Comparison of ENCODE assay signal across 13 cellular contexts in genomic region chr12:6627598-6627997, GRCh38. TPM values are rescaled to one million over a fixed set of nuclear protein-coding genes. Genes with fewer than 3 reads are reported as not detected.
A peak's percentile ranks its signal among the peaks of the same experiment; 100 is the strongest.
DNase-seq lines count a peak whose midpoint lies in the region; ATAC-seq and TF ChIP-seq lines count a peak whose summit lies in the region.
"Had no signal": no experiment of that assay in that cellular context is flagged by ENCODE, and none has a peak within 500 bp of the region (broad histone marks: within the 10 kb centered on the region; RNA-seq: fewer than 3 reads in every experiment).

No MANE protein-coding gene starts in this region.

- peak overlapping the region; percentile 83 for H3K27ac Mint-ChIP-seq in activated CD8-positive, alpha-beta T cell treated with anti-CD3 and anti-CD28 coated beads, Interleukin-2, amount 10 ng/mL, durations not matched to agents 7 days and 5 days
- no peak overlapping the region for H3K27ac Mint-ChIP-seq in neural progenitor cell

- no peak overlapping the region for H3K4me3 ChIP-seq in neural progenitor cell

- H3K4me2 ChIP-seq in neural progenitor cell = no peak overlapping the region

- peak overlapping the region; percentile 36 for H2AFZ ChIP-seq in neural progenitor cell (replicated peaks)

- no peaks in the 10 kb centered on the region for H3K79me2 ChIP-seq in neural progenitor cell (ENCODE audit: low read depth)

- CTCF ChIA-PET in activated CD8-positive, alpha-beta T cell treated with anti-CD3 and anti-CD28 coated beads, Interleukin-2, amount 10 ng/mL, durations not matched to agents 7 days and 5 days (lab: Charles Lee) = interaction anchor here (0.6 to 3.9 kb wide), 7 partner anchors 8 to 207 kb away, joined by 3 to 24 read pairs (median 3); partner anchors contain the start of gene ZNF384

- no peaks in the 10 kb centered on the region for H3K27me3 ChIP-seq in neural progenitor cell

- H3K27me3 Mint-ChIP-seq in activated CD8-positive, alpha-beta T cell treated with anti-CD3 and anti-CD28 coated beads, Interleukin-2, amount 10 ng/mL, durations not matched to agents 7 days and 5 days (ENCODE audit: low read depth) = no peaks in the 10 kb centered on the region
- peaks cover 14% of the 10 kb centered on the region for H3K27me3 Mint-ChIP-seq in neural progenitor cell (ENCODE audit: insufficient read depth, low read depth)

- H3K36me3 Mint-ChIP-seq in activated CD8-positive, alpha-beta T cell treated with anti-CD3 and anti-CD28 coated beads, Interleukin-2, amount 10 ng/mL, durations not matched to agents 7 days and 5 days (ENCODE audit: low read depth) = peaks cover 7% of the 10 kb centered on the region
- no peaks in the 10 kb centered on the region for H3K36me3 Mint-ChIP-seq in neural progenitor cell

- H4K20me1 ChIP-seq in neural progenitor cell (ENCODE audit: low read depth) = no peaks in the 10 kb centered on the region

- POLR2A ChIA-PET in activated CD8-positive, alpha-beta T cell treated with anti-CD3 and anti-CD28 coated beads, Interleukin-2, amount 10 ng/mL, durations not matched to agents 7 days and 5 days (lab: Charles Lee) = interaction anchor here (0.8 to 2.6 kb wide), 4 partner anchors 16 to 224 kb away, joined by 3 to 7 read pairs (median 4); partner anchors contain the start of genes MLF2, USP5 and ZNF384

- no peaks in the 10 kb centered on the region for H3K9me3 ChIP-seq in neural progenitor cell (ENCODE audit: low read depth)

- H3K9ac ChIP-seq in neural progenitor cell = no peak overlapping the region

- H3F3A ChIP-seq in neural progenitor cell (ENCODE audit: low read depth) = peaks cover 20% of the 10 kb centered on the region

- no peak overlapping the region for H3K27ac ChIP-seq in neural progenitor cell

- peaks cover 46% of the 10 kb centered on the region for H3K4me1 Mint-ChIP-seq in activated CD8-positive, alpha-beta T cell treated with anti-CD3 and anti-CD28 coated beads, Interleukin-2, amount 10 ng/mL, durations not matched to agents 7 days and 5 days (ENCODE audit: low read depth)
- peaks cover 26% of the 10 kb centered on the region for H3K4me1 Mint-ChIP-seq in neural progenitor cell

- H3K36me3 ChIP-seq in neural progenitor cell = no peaks in the 10 kb centered on the region

- peak; percentile 75 for ATAC-seq in activated CD8-positive, alpha-beta T cell treated with anti-CD3 and anti-CD28 coated beads, Interleukin-2, amount 10 ng/mL, durations not matched to agents 7 days and 5 days
- ATAC-seq in HG02852 (IDR thresholded peaks at IDR 0.05; ENCODE audit: unreplicated experiment) = no peak

- peak; percentile 26 for DNase-seq in NCI-H2029 (lab: John Stamatoyannopoulos, UW)
- no peak for DNase-seq in NCI-H2029 treated with DMSO at 0.1 percent for 48 hours (lab: John Stamatoyannopoulos, UW)
- peak; percentile 85 for DNase-seq in NCI-H146 (lab: John Stamatoyannopoulos, UW)
- DNase-seq in activated CD8-positive, alpha-beta T cell treated with anti-CD3 and anti-CD28 coated beads, Interleukin-2, amount 10 ng/mL, durations not matched to agents 7 days and 5 days = peak; percentile 69
- DNase-seq in neural progenitor cell (ENCODE audit: low spot score) = no peak
- no peak for DNase-seq in medulla oblongata (ENCODE audit: extremely low spot score)
- DNase-seq in SK-N-DZ (ENCODE audit: low spot score) = no peak
- DNase-seq: amniotic stem cell, erythroblast, kidney, NCI-H1694 treated with DMSO at 0.1 percent for 48 hours had no signal

- no peaks in the 10 kb centered on the region for H3K9me3 Mint-ChIP-seq in activated CD8-positive, alpha-beta T cell treated with anti-CD3 and anti-CD28 coated beads, Interleukin-2, amount 10 ng/mL, durations not matched to agents 7 days and 5 days (ENCODE audit: insufficient read depth)
- no peaks in the 10 kb centered on the region for H3K9me3 Mint-ChIP-seq in neural progenitor cell

- peak overlapping the region; percentile 78 for H3K4me3 Mint-ChIP-seq in activated CD8-positive, alpha-beta T cell treated with anti-CD3 and anti-CD28 coated beads, Interleukin-2, amount 10 ng/mL, durations not matched to agents 7 days and 5 days
- no peak overlapping the region for H3K4me3 Mint-ChIP-seq in neural progenitor cell

- peaks cover 18% of the 10 kb centered on the region for H3K4me1 ChIP-seq in neural progenitor cell

- no peak for TF ChIP-seq CTCF in neural progenitor cell (IDR thresholded peaks at IDR 0.05)

RNA-seq across cellular contexts. Expression of gene LPAR5, which starts 8.2 kb away (rescaled TPM):
- total RNA-seq in activated CD8-positive, alpha-beta T cell treated with anti-CD3 and anti-CD28 coated beads, Interleukin-2, amount 10 ng/mL, durations not matched to agents 7 days and 5 days = 10 to 100 TPM; 16.5 to 16.8 TPM
- 0.04 and 0.22 TPM in 2 replicates for total RNA-seq in neural progenitor cell (ENCODE audit: low replicate concordance)
- polyA plus RNA-seq in SK-N-DZ (2014; cell fraction: cytosol; rRNA removed) = 0.29 and 1.1 TPM in 2 replicates
- 0.17 TPM in 1 of 2 replicates, not detected in the other for polyA plus RNA-seq in SK-N-DZ (2014; cell fraction: nucleus; rRNA removed)

RNA-seq across cellular contexts. Expression of gene ACRBP, which starts 19.6 kb away (rescaled TPM):
- 1 to 10 TPM in 1 of 2 experiments, under 1 TPM in 1; 0.76 to 1.7 TPM for total RNA-seq in activated CD8-positive, alpha-beta T cell treated with anti-CD3 and anti-CD28 coated beads, Interleukin-2, amount 10 ng/mL, durations not matched to agents 7 days and 5 days
- total RNA-seq in neural progenitor cell (ENCODE audit: low replicate concordance) = 2.7 and 3.8 TPM in 2 replicates
- polyA plus RNA-seq in SK-N-DZ (2014; cell fraction: cytosol; rRNA removed) = 2.4 and 2.7 TPM in 2 replicates
- 7.0 and 22.6 TPM in 2 replicates for polyA plus RNA-seq in SK-N-DZ (2014; cell fraction: nucleus; rRNA removed)
- total RNA-seq: A172 had no signal

RNA-seq across cellular contexts. Expression of gene CHD4, which starts 20.4 kb away (rescaled TPM):
- 100 to 1,000 TPM; 277 to 292 TPM for total RNA-seq in activated CD8-positive, alpha-beta T cell treated with anti-CD3 and anti-CD28 coated beads, Interleukin-2, amount 10 ng/mL, durations not matched to agents 7 days and 5 days
- total RNA-seq in neural progenitor cell (ENCODE audit: low replicate concordance) = 381 and 412 TPM in 2 replicates
- 266 and 275 TPM in 2 replicates for polyA plus RNA-seq in SK-N-DZ (2014; cell fraction: cytosol; rRNA removed)
- polyA plus RNA-seq in SK-N-DZ (2014; cell fraction: nucleus; rRNA removed) = 459 and 474 TPM in 2 replicates

RNA-seq across cellular contexts. Expression of gene ING4, which starts 35.3 kb away (rescaled TPM):
- 10 to 100 TPM; 24.9 TPM for total RNA-seq in activated CD8-positive, alpha-beta T cell treated with anti-CD3 and anti-CD28 coated beads, Interleukin-2, amount 10 ng/mL, durations not matched to agents 7 days and 5 days
- 101 and 135 TPM in 2 replicates for total RNA-seq in neural progenitor cell (ENCODE audit: low replicate concordance)
- 121 and 129 TPM in 2 replicates for polyA plus RNA-seq in SK-N-DZ (2014; cell fraction: cytosol; rRNA removed)
- 381 and 391 TPM in 2 replicates for polyA plus RNA-seq in SK-N-DZ (2014; cell fraction: nucleus; rRNA removed)

RNA-seq across cellular contexts. Expression of gene NOP2, which starts 59.5 kb away (rescaled TPM):
- total RNA-seq in activated CD8-positive, alpha-beta T cell treated with anti-CD3 and anti-CD28 coated beads, Interleukin-2, amount 10 ng/mL, durations not matched to agents 7 days and 5 days = 10 to 100 TPM; 84.2 to 87.6 TPM
- total RNA-seq in neural progenitor cell (ENCODE audit: low replicate concordance) = 43.8 and 47.8 TPM in 2 replicates
- polyA plus RNA-seq in SK-N-DZ (2014; cell fraction: cytosol; rRNA removed) = 98.4 and 102 TPM in 2 replicates
- 461 and 536 TPM in 2 replicates for polyA plus RNA-seq in SK-N-DZ (2014; cell fraction: nucleus; rRNA removed)

Comparison
In these comparisons a context has a peak if more than half of its experiments do, and no peak if none do; other contexts are left out.
1. DNase-seq: peak in NCI-H2029 (single experiment), NCI-H146 (single experiment) and activated CD8-positive, alpha-beta T cell treated with anti-CD3 and anti-CD28 coated beads, Interleukin-2, amount 10 ng/mL, durations not matched to agents 7 days and 5 days (single experiment); none in NCI-H2029 treated with DMSO at 0.1 percent for 48 hours (single experiment), neural progenitor cell (single experiment), medulla oblongata (single experiment) and SK-N-DZ (single experiment).
2. RNA of gene LPAR5, which starts 8.2 kb away (total RNA-seq): 16.5 to 16.8 TPM in activated CD8-positive, alpha-beta T cell treated with anti-CD3 and anti-CD28 coated beads, Interleukin-2, amount 10 ng/mL, durations not matched to agents 7 days and 5 days; 0.04 to 0.22 TPM in neural progenitor cell; every median in the first group is over 10 times any median in the second.